In genomic region chr16:85513649-85514048, GRCh38 we compare ENCODE assay signal across 1 cellular context.
TF ChIP-seq lines count a peak whose summit lies in the region.

No MANE protein-coding gene starts in this region.

TF ChIP-seq in IMR-90, 13 proteins besides CTCF, POLR2A, EP300 and RAD21 (continued from another document):
- TF ChIP-seq, protein P1, sequence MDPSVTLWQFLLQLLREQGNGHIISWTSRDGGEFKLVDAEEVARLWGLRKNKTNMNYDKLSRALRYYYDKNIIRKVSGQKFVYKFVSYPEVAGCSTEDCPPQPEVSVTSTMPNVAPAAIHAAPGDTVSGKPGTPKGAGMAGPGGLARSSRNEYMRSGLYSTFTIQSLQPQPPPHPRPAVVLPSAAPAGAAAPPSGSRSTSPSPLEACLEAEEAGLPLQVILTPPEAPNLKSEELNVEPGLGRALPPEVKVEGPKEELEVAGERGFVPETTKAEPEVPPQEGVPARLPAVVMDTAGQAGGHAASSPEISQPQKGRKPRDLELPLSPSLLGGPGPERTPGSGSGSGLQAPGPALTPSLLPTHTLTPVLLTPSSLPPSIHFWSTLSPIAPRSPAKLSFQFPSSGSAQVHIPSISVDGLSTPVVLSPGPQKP (IDR thresholded peaks at IDR 0.05; ENCODE audit: borderline replicate concordance, low read depth, low read length), result no peak
- no peak for TF ChIP-seq BHLHE40 (IDR thresholded peaks at IDR 0.05; ENCODE audit: low read depth, low read length)
- no peak for TF ChIP-seq NFE2L2 (IDR thresholded peaks at IDR 0.05; ENCODE audit: low read depth, low read length)
